In the genomic region with DNA sequence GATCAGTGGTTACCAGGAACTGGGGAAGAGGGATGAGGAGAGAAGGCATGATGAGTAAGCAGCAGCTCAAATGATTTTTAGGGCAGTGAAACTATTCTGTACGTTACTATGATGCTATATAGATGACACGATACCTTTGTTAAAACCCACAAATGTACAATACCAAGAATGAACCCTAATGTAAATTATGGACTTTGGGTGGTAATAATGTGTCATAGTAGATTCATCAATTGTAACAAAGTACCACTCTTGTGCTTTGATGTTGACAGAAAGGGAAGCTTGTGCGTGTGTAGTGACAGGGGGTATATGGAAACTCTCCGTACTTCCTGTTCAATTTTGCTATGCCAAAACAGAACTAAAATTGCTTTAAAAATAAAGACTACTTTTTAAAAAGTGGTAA, we compare ENCODE assay signal across 7 cellular contexts. TPM values are rescaled to one million over a fixed set of nuclear protein-coding genes. Genes with fewer than 3 reads are reported as not detected.
DNase-seq lines count a peak whose midpoint lies in the region; ATAC-seq, FAIRE-seq and TF ChIP-seq lines count a peak whose summit lies in the region.
"Not testable (repeated sequence)": the region's sequence is repeated elsewhere in the genome, so short reads cannot be mapped to it uniquely, and the experiment has no call there.

No MANE protein-coding gene starts in this region.

- H3K9me3 ChIP-seq in mesodermal cell (ENCODE audit: control insufficient read depth, low read length): not testable (repeated sequence)

- not testable (repeated sequence) for H3K27me3 Mint-ChIP-seq in T-cell; activated CD4-positive, alpha-beta memory T cell treated with anti-CD3 and anti-CD28 coated beads, Interleukin-2, amount 10 ng/mL, durations not matched to agents 7 days and 5 days; activated naive CD4-positive, alpha-beta T cell treated with anti-CD3 and anti-CD28 coated beads, Interleukin-2, amount 10 ng/mL, durations not matched to agents 7 days and 5 days; chondrocyte (ENCODE audit: low read depth); stimulated activated memory B cell treated with anti-CD40 and anti-IgM and Interleukin-4, amounts not matched to agents 10 μg/mL and 1 μg/mL and 100 μg/mL, for 72 hours

- H3K4me1 Mint-ChIP-seq in T-cell: peaks cover 29 to 58% (median 54%) of the 10 kb centered on the region in 3 donors
- H3K4me1 Mint-ChIP-seq in activated CD4-positive, alpha-beta memory T cell treated with anti-CD3 and anti-CD28 coated beads, Interleukin-2, amount 10 ng/mL, durations not matched to agents 7 days and 5 days: peaks cover 17% of the 10 kb centered on the region
- H3K4me1 Mint-ChIP-seq in activated naive CD4-positive, alpha-beta T cell treated with anti-CD3 and anti-CD28 coated beads, Interleukin-2, amount 10 ng/mL, durations not matched to agents 7 days and 5 days: peaks cover 32% of the 10 kb centered on the region
- not testable (repeated sequence) for H3K4me1 Mint-ChIP-seq in chondrocyte (ENCODE audit: low read depth)
- peaks cover 11% of the 10 kb centered on the region for H3K4me1 Mint-ChIP-seq in stimulated activated memory B cell treated with anti-CD40 and anti-IgM and Interleukin-4, amounts not matched to agents 10 μg/mL and 1 μg/mL and 100 μg/mL, for 72 hours

- peak; percentile 74 for FAIRE-seq in GM19239 (lab: Jason Lieb, UNC)

- H3K36me3 ChIP-seq in mesodermal cell (ENCODE audit: control insufficient read depth, insufficient read depth, low read length): peaks cover 59% of the 10 kb centered on the region

- POLR2A ChIA-PET in T-cell (lab: Charles Lee): interaction anchor here in 1 of 2 donors (0.9 kb wide), 1 partner anchor 72 kb away, joined by 3 read pairs; no protein-coding TSS in a partner anchor
- POLR2A ChIA-PET in activated CD4-positive, alpha-beta memory T cell treated with anti-CD3 and anti-CD28 coated beads, Interleukin-2, amount 10 ng/mL, durations not matched to agents 7 days and 5 days (lab: Charles Lee): interaction anchor here (5.3 kb wide), 1 partner anchor 11 kb away, joined by 24 read pairs; no protein-coding TSS in a partner anchor

- not testable (repeated sequence) for H3K9me3 Mint-ChIP-seq in T-cell; activated CD4-positive, alpha-beta memory T cell treated with anti-CD3 and anti-CD28 coated beads, Interleukin-2, amount 10 ng/mL, durations not matched to agents 7 days and 5 days; activated naive CD4-positive, alpha-beta T cell treated with anti-CD3 and anti-CD28 coated beads, Interleukin-2, amount 10 ng/mL, durations not matched to agents 7 days and 5 days; chondrocyte (ENCODE audit: low read depth); stimulated activated memory B cell treated with anti-CD40 and anti-IgM and Interleukin-4, amounts not matched to agents 10 μg/mL and 1 μg/mL and 100 μg/mL, for 72 hours

- not testable (repeated sequence) for H3K4me3 ChIP-seq in mesodermal cell (ENCODE audit: extremely low read depth, insufficient read depth, low read length, poor library complexity, severe bottlenecking)

- H3K27ac Mint-ChIP-seq in T-cell (peak overlapping the region; percentile 81 to 86), chondrocyte (ENCODE audit: unreplicated experiment) (peak overlapping the region; percentile 3)
- peak overlapping the region; percentile 53 for H3K27ac Mint-ChIP-seq in activated CD4-positive, alpha-beta memory T cell treated with anti-CD3 and anti-CD28 coated beads, Interleukin-2, amount 10 ng/mL, durations not matched to agents 7 days and 5 days
- peak overlapping the region; percentile 77 for H3K27ac Mint-ChIP-seq in activated naive CD4-positive, alpha-beta T cell treated with anti-CD3 and anti-CD28 coated beads, Interleukin-2, amount 10 ng/mL, durations not matched to agents 7 days and 5 days
- peak overlapping the region; percentile 50 for H3K27ac Mint-ChIP-seq in stimulated activated memory B cell treated with anti-CD40 and anti-IgM and Interleukin-4, amounts not matched to agents 10 μg/mL and 1 μg/mL and 100 μg/mL, for 72 hours

- not testable (repeated sequence) for DNase-seq in GM19239 (ENCODE audit: insufficient read length, low spot score); activated CD4-positive, alpha-beta memory T cell treated with anti-CD3 and anti-CD28 coated beads, Interleukin-2, amount 10 ng/mL, durations not matched to agents 7 days and 5 days; activated naive CD4-positive, alpha-beta T cell treated with anti-CD3 and anti-CD28 coated beads, Interleukin-2, amount 10 ng/mL, durations not matched to agents 7 days and 5 days; chondrocyte (ENCODE audit: low spot score)
- peak in 1 of 34 experiments; percentile 57 for DNase-seq in T-cell

- peak overlapping the region; percentile 16 for H3K27ac ChIP-seq in mesodermal cell (ENCODE audit: low read depth, low read length, severe bottlenecking)

- H3K4me3 Mint-ChIP-seq in T-cell: peak overlapping the region in 2 of 3 donors; percentile 28 to 47
- not testable (repeated sequence) for H3K4me3 Mint-ChIP-seq in activated CD4-positive, alpha-beta memory T cell treated with anti-CD3 and anti-CD28 coated beads, Interleukin-2, amount 10 ng/mL, durations not matched to agents 7 days and 5 days; activated naive CD4-positive, alpha-beta T cell treated with anti-CD3 and anti-CD28 coated beads, Interleukin-2, amount 10 ng/mL, durations not matched to agents 7 days and 5 days; chondrocyte (ENCODE audit: unreplicated experiment); stimulated activated memory B cell treated with anti-CD40 and anti-IgM and Interleukin-4, amounts not matched to agents 10 μg/mL and 1 μg/mL and 100 μg/mL, for 72 hours

- H3K4me1 ChIP-seq in mesodermal cell (ENCODE audit: control insufficient read depth, insufficient read depth, low read length, poor library complexity, severe bottlenecking): not testable (repeated sequence)

- peak; percentile 50 to 90 (median 76) for ATAC-seq in T-cell (replicated peaks in 1 of 4)
- peak; percentile 41 for ATAC-seq in stimulated activated memory B cell treated with anti-CD40 and anti-IgM and Interleukin-4, amounts not matched to agents 10 μg/mL and 1 μg/mL and 100 μg/mL, for 72 hours

- H3K36me3 Mint-ChIP-seq in T-cell: peaks cover 49% of the 10 kb centered on the region
- H3K36me3 Mint-ChIP-seq in activated CD4-positive, alpha-beta memory T cell treated with anti-CD3 and anti-CD28 coated beads, Interleukin-2, amount 10 ng/mL, durations not matched to agents 7 days and 5 days (ENCODE audit: low read depth): peaks cover 48% of the 10 kb centered on the region
- H3K36me3 Mint-ChIP-seq in activated naive CD4-positive, alpha-beta T cell treated with anti-CD3 and anti-CD28 coated beads, Interleukin-2, amount 10 ng/mL, durations not matched to agents 7 days and 5 days: peaks cover 48% of the 10 kb centered on the region
- not testable (repeated sequence) for H3K36me3 Mint-ChIP-seq in chondrocyte (ENCODE audit: low read depth)
- H3K36me3 Mint-ChIP-seq in stimulated activated memory B cell treated with anti-CD40 and anti-IgM and Interleukin-4, amounts not matched to agents 10 μg/mL and 1 μg/mL and 100 μg/mL, for 72 hours: peaks cover 37% of the 10 kb centered on the region

- no CpG with 5 or more reads among the region's 4 CpGs for WGBS in mesodermal cell (ENCODE audit: insufficient coverage in 2 of 2), 2 experiments

- CTCF ChIA-PET in T-cell (lab: Charles Lee): not testable (repeated sequence)
- CTCF ChIA-PET in activated CD4-positive, alpha-beta memory T cell treated with anti-CD3 and anti-CD28 coated beads, Interleukin-2, amount 10 ng/mL, durations not matched to agents 7 days and 5 days (lab: Charles Lee): interaction anchor here (1.7 kb wide), 1 partner anchor 11 kb away, joined by 5 read pairs; no protein-coding TSS in a partner anchor
- CTCF ChIA-PET in activated naive CD4-positive, alpha-beta T cell treated with anti-CD3 and anti-CD28 coated beads, Interleukin-2, amount 10 ng/mL, durations not matched to agents 7 days and 5 days (lab: Charles Lee): interaction anchor here (1.0 to 1.5 kb wide), 2 partner anchors 108 to 757 kb away, joined by 3 read pairs; no protein-coding TSS in a partner anchor

- TF ChIP-seq CTCF in chondrocyte (IDR thresholded peaks at IDR 0.05): not testable (repeated sequence)

RNA-seq across cellular contexts. Expression of a gene that starts 51.6 kb away (rescaled TPM):
- total RNA-seq in T-cell: 100 to 1,000 TPM; 141 to 206 (median 182) TPM
- 100 to 1,000 TPM; 254 to 267 TPM for total RNA-seq in activated CD4-positive, alpha-beta memory T cell treated with anti-CD3 and anti-CD28 coated beads, Interleukin-2, amount 10 ng/mL, durations not matched to agents 7 days and 5 days
- 15.9 to 18.1 TPM (median 16.5 TPM) in 3 replicates for total RNA-seq in chondrocyte
- polyA plus RNA-seq in mesodermal cell (2013, experiment 1 of 2): 25.5 TPM
- 18.9 TPM for polyA plus RNA-seq in mesodermal cell (2013, experiment 2 of 2)

RNA-seq across cellular contexts. Expression of a gene that starts 54.5 kb away (rescaled TPM):
- total RNA-seq in T-cell (10 to 100 TPM; 66.5 to 78.4 (median 72.8) TPM), chondrocyte (21.8 to 23.3 TPM (median 22.3 TPM) in 3 replicates)
- 10 to 100 TPM; 55.0 to 56.7 TPM for total RNA-seq in activated CD4-positive, alpha-beta memory T cell treated with anti-CD3 and anti-CD28 coated beads, Interleukin-2, amount 10 ng/mL, durations not matched to agents 7 days and 5 days
- 34.0 TPM for polyA plus RNA-seq in mesodermal cell (2013, experiment 1 of 2)
- polyA plus RNA-seq in mesodermal cell (2013, experiment 2 of 2): 32.3 TPM

Comparison
In these comparisons a context has a peak if more than half of its experiments do, and no peak if none do; other contexts are left out.
1. H3K27ac Mint-ChIP-seq: peak in every context shown above with its lines; median percentile 84 in T-cell; 77 in activated naive CD4-positive, alpha-beta T cell treated with anti-CD3 and anti-CD28 coated beads, Interleukin-2, amount 10 ng/mL, durations not matched to agents 7 days and 5 days; 53 in activated CD4-positive, alpha-beta memory T cell treated with anti-CD3 and anti-CD28 coated beads, Interleukin-2, amount 10 ng/mL, durations not matched to agents 7 days and 5 days; 50 in stimulated activated memory B cell treated with anti-CD40 and anti-IgM and Interleukin-4, amounts not matched to agents 10 μg/mL and 1 μg/mL and 100 μg/mL, for 72 hours; 3 in chondrocyte.